Comparison of ENCODE assay signal across 15 cellular contexts in the genomic region with DNA sequence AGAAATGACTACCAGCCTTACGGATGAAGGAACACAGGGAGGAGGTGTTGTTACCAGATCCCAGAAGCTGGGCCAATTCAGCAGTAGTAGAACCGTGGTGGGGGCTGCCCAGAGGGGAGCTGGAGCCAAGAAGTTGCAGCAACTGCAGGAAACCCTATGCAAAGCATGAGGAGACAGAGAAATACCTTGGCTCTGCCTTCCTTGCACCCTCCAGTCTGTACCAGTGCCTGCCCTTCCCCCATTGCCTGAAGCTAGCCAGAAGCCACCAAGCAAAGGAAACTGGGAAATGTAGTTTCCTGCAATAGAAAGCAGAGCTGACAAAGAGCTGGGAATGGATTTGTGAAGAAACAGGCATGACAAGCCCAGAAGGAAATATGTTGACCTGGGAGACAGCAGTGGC.
A peak's percentile ranks its signal among the peaks of the same experiment; 100 is the strongest.
DNase-seq lines count a peak whose midpoint lies in the region; ATAC-seq, FAIRE-seq and TF ChIP-seq lines count a peak whose summit lies in the region.
"Had no signal": no experiment of that assay in that cellular context is flagged by ENCODE, and none has a peak within 500 bp of the region (broad histone marks: within the 10 kb centered on the region; RNA-seq: fewer than 3 reads in every experiment).

No MANE protein-coding gene starts in this region.

- POLR2A ChIA-PET in HEK293T (lab: Yijun Ruan, JAX) (no interaction called here), K562 (lab: Yijun Ruan, JAX) (interaction anchor here (1.1 kb wide), 1 partner anchor 21 kb away, joined by 3 read pairs; no protein-coding TSS in a partner anchor)

- no peaks in the 10 kb centered on the region for H3K36me3 ChIP-seq in K562 (ENCODE audit: control insufficient read depth, insufficient read depth, low read length)
- H3K36me3 ChIP-seq in mesendoderm (ENCODE audit: control insufficient read depth, insufficient read depth, low read length): no peaks in the 10 kb centered on the region

- DNase-seq in DMS53 (lab: John Stamatoyannopoulos, UW) (peak; percentile 18), HEK293T (ENCODE audit: extremely low spot score) (peak; percentile 43), K562 (ENCODE audit: extremely low read depth in 1 of 4, low spot score in 3 of 4) (peak in 1 of 4 experiments; percentile 3), mesendoderm (peak; percentile 58), NCI-H345 (lab: John Stamatoyannopoulos, UW) (no peak)
- no peak for DNase-seq in activated CD4-positive, alpha-beta T cell treated with anti-CD3 and anti-CD28 coated beads for 48 hours
- no peak for DNase-seq in activated CD4-positive, CD25-positive, alpha-beta regulatory T cell (lab: John Stamatoyannopoulos, UW)
- DNase-seq: activated CD4-positive, alpha-beta T cell treated with anti-CD3 and anti-CD28 coated beads for 1 hour; naive thymus-derived CD8-positive, alpha-beta T cell; NCI-H2081 treated with DMSO at 0.1 percent for 48 hours; stimulated activated naive B cell treated with anti-CD40 and anti-IgM and Interleukin-4, amounts not matched to agents 10 μg/mL and 1 μg/mL and 100 μg/mL, for 72 hours had no signal

- CTCF ChIA-PET in HEK293T (lab: Yijun Ruan, JAX) (no interaction called here), K562 (lab: Yijun Ruan, JAX; ENCODE audit: low intra/inter-chr PET ratio) (no interaction called here)

- no peak overlapping the region for H3K9ac ChIP-seq in K562 (ENCODE audit: insufficient read depth in 1 of 2, low read depth in 2 of 2, low read length in 2 of 2)
- no peak overlapping the region for H3K9ac ChIP-seq in mesendoderm (ENCODE audit: low read length)

- no peaks in the 10 kb centered on the region for H4K20me1 ChIP-seq in K562 (replicated peaks; ENCODE audit: control insufficient read depth, insufficient read depth, low read length)

- no peak for TF ChIP-seq EP300 in K562 (IDR thresholded peaks at IDR 0.05; ENCODE audit: low read length)

- H3K4me1 ChIP-seq in K562 (replicated peaks in 1 of 2; ENCODE audit: control insufficient read depth in 2 of 2, insufficient read depth in 2 of 2, low read length in 2 of 2) (no peaks in the 10 kb centered on the region; a peak in 1 of 5 replicates), mesendoderm (ENCODE audit: control insufficient read depth, low read depth, low read length) (no peaks in the 10 kb centered on the region)

- no peak for TF ChIP-seq RAD21 in K562 (CRISPR knock-in tag; conservative IDR thresholded peaks at IDR 0.05 in 1 of 2, IDR thresholded peaks at IDR 0.05 in 1 of 2)

- H2BK5ac ChIP-seq in mesendoderm (ENCODE audit: low read length): no peak overlapping the region

- H3K18ac ChIP-seq in mesendoderm (ENCODE audit: low read length): no peak overlapping the region

- H3K27me3 ChIP-seq in K562 (ENCODE audit: control insufficient read depth in 2 of 2, insufficient read depth in 2 of 2, low read length in 2 of 2) (no peaks in the 10 kb centered on the region), mesendoderm (ENCODE audit: insufficient read depth, low read length, poor library complexity) (no peaks in the 10 kb centered on the region)

- no peak overlapping the region for H4K8ac ChIP-seq in mesendoderm (ENCODE audit: low read depth, low read length)

- no peaks in the 10 kb centered on the region for H3K9me1 ChIP-seq in K562 (ENCODE audit: control insufficient read depth, insufficient read depth, low read length)

- BruUV-seq in K562 (replicated peaks; lab: Mats Ljungman, UMichigan): no TSS peak

- H3K27ac ChIP-seq in K562 (ENCODE audit: extremely low read depth, low read depth, low read length) (no peak overlapping the region), mesendoderm (ENCODE audit: low read depth, low read length) (no peak overlapping the region)

- WGBS in K562 (ENCODE audit: insufficient coverage, low coverage, missing lambda C conversion rate): 22% methylated on average over 2 of the region's 2 CpGs
- WGBS in mesendoderm (ENCODE audit: extremely low coverage, insufficient coverage, low lambda C conversion rate): no CpG with 5 or more reads among the region's 2 CpGs

- H3K4me3 ChIP-seq in K562 (no peak overlapping the region), mesendoderm (ENCODE audit: low read length) (no peak overlapping the region)

- no peak overlapping the region for H2BK120ac ChIP-seq in mesendoderm (ENCODE audit: low read depth, low read length)

- FAIRE-seq in K562 (lab: Jason Lieb, UNC): no peak
- FAIRE-seq: GM12891, urothelium cell line had no signal

- no peak for TF ChIP-seq CTCF in K562 (IDR thresholded peaks at IDR 0.05 in 2 of 3, conservative IDR thresholded peaks at IDR 0.05 in 1 of 3; ENCODE audit: insufficient read depth in 2 of 3, low read depth in 1 of 3, low read length in 3 of 3)

- H3K4me2 ChIP-seq in K562 (ENCODE audit: insufficient read depth, low read length) (no peak overlapping the region), mesendoderm (ENCODE audit: low read length) (no peak overlapping the region)

- TF ChIP-seq POLR2A in K562 (conservative IDR thresholded peaks at IDR 0.05): no peak

- H3K56ac ChIP-seq in mesendoderm (ENCODE audit: low read length): no peak overlapping the region

- H2BK15ac ChIP-seq in mesendoderm (replicated peaks; ENCODE audit: low read depth): no peak overlapping the region

- H3K79me1 ChIP-seq in mesendoderm (ENCODE audit: low read length): no peaks in the 10 kb centered on the region

- intact Hi-C loops in K562 (cut with micrococcal nuclease): no loop called here

- no peak overlapping the region for H3K4ac ChIP-seq in mesendoderm (ENCODE audit: low read depth, low read length)

- H2AFZ ChIP-seq in K562 (ENCODE audit: low read depth, low read length): no peak overlapping the region

- no peak overlapping the region for H3K23ac ChIP-seq in mesendoderm (ENCODE audit: low read length)

- ATAC-seq in K562: no peak
- no peak for ATAC-seq in HG02852 (IDR thresholded peaks at IDR 0.05; ENCODE audit: unreplicated experiment)
- ATAC-seq: left lobe of liver; naive thymus-derived CD8-positive, alpha-beta T cell; stimulated activated naive B cell treated with anti-CD40 and anti-IgM and Interleukin-4, amounts not matched to agents 10 μg/mL and 1 μg/mL and 100 μg/mL, for 72 hours had no signal

- in situ Hi-C loops in K562 (cut with MboI): no loop called here

- no peak overlapping the region for H4K5ac ChIP-seq in mesendoderm (ENCODE audit: low read length)

- no peaks in the 10 kb centered on the region for H3K9me3 ChIP-seq in K562 (replicated peaks; ENCODE audit: control insufficient read depth, insufficient read depth, low read depth, low read length)

- H3K79me2 ChIP-seq in K562 (ENCODE audit: control insufficient read depth, insufficient read depth, low read length): no peaks in the 10 kb centered on the region
- H3K79me2 ChIP-seq in mesendoderm (ENCODE audit: control insufficient read depth, insufficient read depth, low read length): no peaks in the 10 kb centered on the region

- H2AK5ac ChIP-seq in mesendoderm (ENCODE audit: low read length): no peak overlapping the region

TF ChIP-seq in HEK293T, 16 proteins besides CTCF, POLR2A, EP300 and RAD21:
- TF ChIP-seq CTBP1 (IDR thresholded peaks at IDR 0.05; ENCODE audit: borderline replicate concordance) (no peak), SUZ12 (IDR thresholded peaks at IDR 0.05) (no peak)

TF ChIP-seq in K562, 482 proteins besides CTCF, POLR2A, EP300 and RAD21:
- no peak for TF ChIP-seq GABPB1 (CRISPR knock-in tag; IDR thresholded peaks at IDR 0.05)
- no peak for TF ChIP-seq SREBF2 (CRISPR knock-in tag; IDR thresholded peaks at IDR 0.05)
- peak; percentile 58 for TF ChIP-seq ZNF143 (CRISPR knock-in tag; IDR thresholded peaks at IDR 0.05)
- TF ChIP-seq ELF2 (CRISPR knock-in tag; IDR thresholded peaks at IDR 0.05): no peak
- TF ChIP-seq TSC22D4 (tag; IDR thresholded peaks at IDR 0.05): no peak
- peak; percentile 35 to 45; a peak in 1 of 4 replicates for TF ChIP-seq SIX5 (IDR thresholded peaks at IDR 0.05; ENCODE audit: borderline replicate concordance in 1 of 2, insufficient read depth in 1 of 2, low read depth in 1 of 2, low read length in 2 of 2)
- peak; percentile 76 for TF ChIP-seq HCFC1 (IDR thresholded peaks at IDR 0.05; ENCODE audit: low read depth, low read length)
- no peak for TF ChIP-seq NONO (IDR thresholded peaks at IDR 0.05; ENCODE audit: low read depth in 2 of 2, low read length in 1 of 2)

Comparison
In these comparisons a context has a peak if more than half of its experiments do, and no peak if none do; other contexts are left out.
1. DNase-seq: peak in DMS53 (single experiment), HEK293T (single experiment) and mesendoderm (single experiment); none in activated CD4-positive, alpha-beta T cell treated with anti-CD3 and anti-CD28 coated beads for 48 hours (single experiment), NCI-H345 (single experiment) and activated CD4-positive, CD25-positive, alpha-beta regulatory T cell (0 of 4).